In the genomic region with DNA sequence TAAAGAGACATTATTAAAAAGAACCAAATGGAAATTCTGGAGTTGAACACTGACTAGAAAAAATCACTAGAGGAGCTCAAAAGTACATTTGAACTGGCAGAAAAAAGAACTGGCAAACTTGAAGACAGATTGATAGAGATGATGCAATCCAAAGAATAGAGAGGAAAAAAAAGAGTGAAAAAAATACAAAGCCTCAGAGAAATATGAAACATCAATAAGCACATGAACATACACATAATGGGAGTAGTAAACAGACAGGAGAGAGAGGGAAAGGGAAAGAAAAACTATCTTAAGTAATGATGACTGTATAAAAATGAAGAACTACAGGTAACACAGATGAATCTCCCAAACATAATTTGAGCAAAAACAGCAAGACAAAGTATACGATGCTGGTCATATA, we compare ENCODE assay signal across 1 cellular context.
A peak's percentile ranks its signal among the peaks of the same experiment; 100 is the strongest.
TF ChIP-seq lines count a peak whose summit lies in the region.

No MANE protein-coding gene starts in this region.

TF ChIP-seq in K562, 482 proteins besides CTCF, POLR2A, EP300 and RAD21 (continued from another document):
- TF ChIP-seq BRD9 (IDR thresholded peaks at IDR 0.05; ENCODE audit: low read depth, partially characterized antibody) (peak; percentile 41), ZNF239 (CRISPR knock-in tag; IDR thresholded peaks at IDR 0.05) (no peak), ZNF324 (CRISPR knock-in tag; IDR thresholded peaks at IDR 0.05) (no peak), KAT7 (CRISPR knock-in tag; IDR thresholded peaks at IDR 0.05; ENCODE audit: borderline replicate concordance) (no peak), ZC3H8 (IDR thresholded peaks at IDR 0.05) (no peak), SMARCC2 (IDR thresholded peaks at IDR 0.05; ENCODE audit: low read depth) (no peak), ZNF79 (CRISPR knock-in tag; IDR thresholded peaks at IDR 0.05; ENCODE audit: low read depth) (no peak), NONO (IDR thresholded peaks at IDR 0.05; ENCODE audit: low read depth in 2 of 2, low read length in 1 of 2) (no peak), SIX5 (IDR thresholded peaks at IDR 0.05; ENCODE audit: borderline replicate concordance in 1 of 2, insufficient read depth in 1 of 2, low read depth in 1 of 2, low read length in 2 of 2) (no peak), TAL1 (IDR thresholded peaks at IDR 0.05) (no peak), KDM2B (CRISPR knock-in tag; IDR thresholded peaks at IDR 0.05) (no peak), CREBBP (IDR thresholded peaks at IDR 0.05; ENCODE audit: low read depth, low read length) (no peak), NCOA1 (IDR thresholded peaks at IDR 0.05; ENCODE audit: low read depth) (0 out of 2 replicates have a peak, but pooled peaks have one; percentile 27), ZNF76 (CRISPR knock-in tag; IDR thresholded peaks at IDR 0.05; ENCODE audit: borderline replicate concordance) (no peak), TAF7 (tag; IDR thresholded peaks at IDR 0.05) (no peak), MYNN (IDR thresholded peaks at IDR 0.05) (no peak), MYNN (CRISPR knock-in tag; IDR thresholded peaks at IDR 0.05) (no peak), ZNF436 (CRISPR knock-in tag; IDR thresholded peaks at IDR 0.05) (no peak), MECOM (CRISPR knock-in tag; IDR thresholded peaks at IDR 0.05) (no peak), L3MBTL2 (IDR thresholded peaks at IDR 0.05) (no peak), SUPT5H (IDR thresholded peaks at IDR 0.05) (no peak), C11orf30 (IDR thresholded peaks at IDR 0.05; ENCODE audit: low read depth) (peak; percentile 39; the same call in 1 of the 2 replicates), NR2C1 (IDR thresholded peaks at IDR 0.05) (no peak), NR2C1 (tag; IDR thresholded peaks at IDR 0.05) (no peak), ZNF778 (CRISPR knock-in tag; IDR thresholded peaks at IDR 0.05) (no peak), SRSF7 (optimal IDR thresholded peaks at IDR 0.05; ENCODE audit: low read depth, low read length) (no peak), ZNF764 (CRISPR knock-in tag; IDR thresholded peaks at IDR 0.05; ENCODE audit: low read depth) (no peak), NR2C2 (CRISPR knock-in tag; IDR thresholded peaks at IDR 0.05) (no peak), NR2C2 (tag; IDR thresholded peaks at IDR 0.05) (no peak), CEBPB (tag; IDR thresholded peaks at IDR 0.05) (peak; percentile 89), EP400 (IDR thresholded peaks at IDR 0.05) (peak; percentile 37; the same call in 1 of the 2 replicates), MTA1 (IDR thresholded peaks at IDR 0.05; ENCODE audit: borderline replicate concordance) (peak; percentile 31; the same call in 1 of the 2 replicates), ETV6 (IDR thresholded peaks at IDR 0.05; ENCODE audit: borderline replicate concordance in 1 of 2, low read depth in 2 of 2, low read length in 1 of 2) (no peak), ETV6 (CRISPR knock-in tag; IDR thresholded peaks at IDR 0.05; ENCODE audit: borderline replicate concordance) (no peak)
- TF ChIP-seq, protein P1, sequence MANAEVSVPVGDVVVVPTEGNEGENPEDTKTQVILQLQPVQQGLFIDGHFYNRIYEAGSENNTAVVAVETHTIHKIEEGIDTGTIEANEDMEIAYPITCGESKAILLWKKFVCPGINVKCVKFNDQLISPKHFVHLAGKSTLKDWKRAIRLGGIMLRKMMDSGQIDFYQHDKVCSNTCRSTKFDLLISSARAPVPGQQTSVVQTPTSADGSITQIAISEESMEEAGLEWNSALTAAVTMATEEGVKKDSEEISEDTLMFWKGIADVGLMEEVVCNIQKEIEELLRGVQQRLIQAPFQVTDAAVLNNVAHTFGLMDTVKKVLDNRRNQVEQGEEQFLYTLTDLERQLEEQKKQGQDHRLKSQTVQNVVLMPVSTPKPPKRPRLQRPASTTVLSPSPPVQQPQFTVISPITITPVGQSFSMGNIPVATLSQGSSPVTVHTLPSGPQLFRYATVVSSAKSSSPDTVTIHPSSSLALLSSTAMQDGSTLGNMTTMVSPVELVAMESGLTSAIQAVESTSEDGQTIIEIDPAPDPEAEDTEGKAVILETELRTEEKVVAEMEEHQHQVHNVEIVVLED (CRISPR knock-in tag; IDR thresholded peaks at IDR 0.05) = no peak
- TF ChIP-seq, protein P2, sequence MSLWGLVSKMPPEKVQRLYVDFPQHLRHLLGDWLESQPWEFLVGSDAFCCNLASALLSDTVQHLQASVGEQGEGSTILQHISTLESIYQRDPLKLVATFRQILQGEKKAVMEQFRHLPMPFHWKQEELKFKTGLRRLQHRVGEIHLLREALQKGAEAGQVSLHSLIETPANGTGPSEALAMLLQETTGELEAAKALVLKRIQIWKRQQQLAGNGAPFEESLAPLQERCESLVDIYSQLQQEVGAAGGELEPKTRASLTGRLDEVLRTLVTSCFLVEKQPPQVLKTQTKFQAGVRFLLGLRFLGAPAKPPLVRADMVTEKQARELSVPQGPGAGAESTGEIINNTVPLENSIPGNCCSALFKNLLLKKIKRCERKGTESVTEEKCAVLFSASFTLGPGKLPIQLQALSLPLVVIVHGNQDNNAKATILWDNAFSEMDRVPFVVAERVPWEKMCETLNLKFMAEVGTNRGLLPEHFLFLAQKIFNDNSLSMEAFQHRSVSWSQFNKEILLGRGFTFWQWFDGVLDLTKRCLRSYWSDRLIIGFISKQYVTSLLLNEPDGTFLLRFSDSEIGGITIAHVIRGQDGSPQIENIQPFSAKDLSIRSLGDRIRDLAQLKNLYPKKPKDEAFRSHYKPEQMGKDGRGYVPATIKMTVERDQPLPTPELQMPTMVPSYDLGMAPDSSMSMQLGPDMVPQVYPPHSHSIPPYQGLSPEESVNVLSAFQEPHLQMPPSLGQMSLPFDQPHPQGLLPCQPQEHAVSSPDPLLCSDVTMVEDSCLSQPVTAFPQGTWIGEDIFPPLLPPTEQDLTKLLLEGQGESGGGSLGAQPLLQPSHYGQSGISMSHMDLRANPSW (CRISPR knock-in tag; IDR thresholded peaks at IDR 0.05) = no peak
- TF ChIP-seq, protein P3, sequence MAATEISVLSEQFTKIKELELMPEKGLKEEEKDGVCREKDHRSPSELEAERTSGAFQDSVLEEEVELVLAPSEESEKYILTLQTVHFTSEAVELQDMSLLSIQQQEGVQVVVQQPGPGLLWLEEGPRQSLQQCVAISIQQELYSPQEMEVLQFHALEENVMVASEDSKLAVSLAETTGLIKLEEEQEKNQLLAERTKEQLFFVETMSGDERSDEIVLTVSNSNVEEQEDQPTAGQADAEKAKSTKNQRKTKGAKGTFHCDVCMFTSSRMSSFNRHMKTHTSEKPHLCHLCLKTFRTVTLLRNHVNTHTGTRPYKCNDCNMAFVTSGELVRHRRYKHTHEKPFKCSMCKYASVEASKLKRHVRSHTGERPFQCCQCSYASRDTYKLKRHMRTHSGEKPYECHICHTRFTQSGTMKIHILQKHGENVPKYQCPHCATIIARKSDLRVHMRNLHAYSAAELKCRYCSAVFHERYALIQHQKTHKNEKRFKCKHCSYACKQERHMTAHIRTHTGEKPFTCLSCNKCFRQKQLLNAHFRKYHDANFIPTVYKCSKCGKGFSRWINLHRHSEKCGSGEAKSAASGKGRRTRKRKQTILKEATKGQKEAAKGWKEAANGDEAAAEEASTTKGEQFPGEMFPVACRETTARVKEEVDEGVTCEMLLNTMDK (IDR thresholded peaks at IDR 0.05; ENCODE audit: borderline replicate concordance, insufficient read depth, low read depth, low read length, poor library complexity, severe bottlenecking) = no peak
- TF ChIP-seq, protein P4, sequence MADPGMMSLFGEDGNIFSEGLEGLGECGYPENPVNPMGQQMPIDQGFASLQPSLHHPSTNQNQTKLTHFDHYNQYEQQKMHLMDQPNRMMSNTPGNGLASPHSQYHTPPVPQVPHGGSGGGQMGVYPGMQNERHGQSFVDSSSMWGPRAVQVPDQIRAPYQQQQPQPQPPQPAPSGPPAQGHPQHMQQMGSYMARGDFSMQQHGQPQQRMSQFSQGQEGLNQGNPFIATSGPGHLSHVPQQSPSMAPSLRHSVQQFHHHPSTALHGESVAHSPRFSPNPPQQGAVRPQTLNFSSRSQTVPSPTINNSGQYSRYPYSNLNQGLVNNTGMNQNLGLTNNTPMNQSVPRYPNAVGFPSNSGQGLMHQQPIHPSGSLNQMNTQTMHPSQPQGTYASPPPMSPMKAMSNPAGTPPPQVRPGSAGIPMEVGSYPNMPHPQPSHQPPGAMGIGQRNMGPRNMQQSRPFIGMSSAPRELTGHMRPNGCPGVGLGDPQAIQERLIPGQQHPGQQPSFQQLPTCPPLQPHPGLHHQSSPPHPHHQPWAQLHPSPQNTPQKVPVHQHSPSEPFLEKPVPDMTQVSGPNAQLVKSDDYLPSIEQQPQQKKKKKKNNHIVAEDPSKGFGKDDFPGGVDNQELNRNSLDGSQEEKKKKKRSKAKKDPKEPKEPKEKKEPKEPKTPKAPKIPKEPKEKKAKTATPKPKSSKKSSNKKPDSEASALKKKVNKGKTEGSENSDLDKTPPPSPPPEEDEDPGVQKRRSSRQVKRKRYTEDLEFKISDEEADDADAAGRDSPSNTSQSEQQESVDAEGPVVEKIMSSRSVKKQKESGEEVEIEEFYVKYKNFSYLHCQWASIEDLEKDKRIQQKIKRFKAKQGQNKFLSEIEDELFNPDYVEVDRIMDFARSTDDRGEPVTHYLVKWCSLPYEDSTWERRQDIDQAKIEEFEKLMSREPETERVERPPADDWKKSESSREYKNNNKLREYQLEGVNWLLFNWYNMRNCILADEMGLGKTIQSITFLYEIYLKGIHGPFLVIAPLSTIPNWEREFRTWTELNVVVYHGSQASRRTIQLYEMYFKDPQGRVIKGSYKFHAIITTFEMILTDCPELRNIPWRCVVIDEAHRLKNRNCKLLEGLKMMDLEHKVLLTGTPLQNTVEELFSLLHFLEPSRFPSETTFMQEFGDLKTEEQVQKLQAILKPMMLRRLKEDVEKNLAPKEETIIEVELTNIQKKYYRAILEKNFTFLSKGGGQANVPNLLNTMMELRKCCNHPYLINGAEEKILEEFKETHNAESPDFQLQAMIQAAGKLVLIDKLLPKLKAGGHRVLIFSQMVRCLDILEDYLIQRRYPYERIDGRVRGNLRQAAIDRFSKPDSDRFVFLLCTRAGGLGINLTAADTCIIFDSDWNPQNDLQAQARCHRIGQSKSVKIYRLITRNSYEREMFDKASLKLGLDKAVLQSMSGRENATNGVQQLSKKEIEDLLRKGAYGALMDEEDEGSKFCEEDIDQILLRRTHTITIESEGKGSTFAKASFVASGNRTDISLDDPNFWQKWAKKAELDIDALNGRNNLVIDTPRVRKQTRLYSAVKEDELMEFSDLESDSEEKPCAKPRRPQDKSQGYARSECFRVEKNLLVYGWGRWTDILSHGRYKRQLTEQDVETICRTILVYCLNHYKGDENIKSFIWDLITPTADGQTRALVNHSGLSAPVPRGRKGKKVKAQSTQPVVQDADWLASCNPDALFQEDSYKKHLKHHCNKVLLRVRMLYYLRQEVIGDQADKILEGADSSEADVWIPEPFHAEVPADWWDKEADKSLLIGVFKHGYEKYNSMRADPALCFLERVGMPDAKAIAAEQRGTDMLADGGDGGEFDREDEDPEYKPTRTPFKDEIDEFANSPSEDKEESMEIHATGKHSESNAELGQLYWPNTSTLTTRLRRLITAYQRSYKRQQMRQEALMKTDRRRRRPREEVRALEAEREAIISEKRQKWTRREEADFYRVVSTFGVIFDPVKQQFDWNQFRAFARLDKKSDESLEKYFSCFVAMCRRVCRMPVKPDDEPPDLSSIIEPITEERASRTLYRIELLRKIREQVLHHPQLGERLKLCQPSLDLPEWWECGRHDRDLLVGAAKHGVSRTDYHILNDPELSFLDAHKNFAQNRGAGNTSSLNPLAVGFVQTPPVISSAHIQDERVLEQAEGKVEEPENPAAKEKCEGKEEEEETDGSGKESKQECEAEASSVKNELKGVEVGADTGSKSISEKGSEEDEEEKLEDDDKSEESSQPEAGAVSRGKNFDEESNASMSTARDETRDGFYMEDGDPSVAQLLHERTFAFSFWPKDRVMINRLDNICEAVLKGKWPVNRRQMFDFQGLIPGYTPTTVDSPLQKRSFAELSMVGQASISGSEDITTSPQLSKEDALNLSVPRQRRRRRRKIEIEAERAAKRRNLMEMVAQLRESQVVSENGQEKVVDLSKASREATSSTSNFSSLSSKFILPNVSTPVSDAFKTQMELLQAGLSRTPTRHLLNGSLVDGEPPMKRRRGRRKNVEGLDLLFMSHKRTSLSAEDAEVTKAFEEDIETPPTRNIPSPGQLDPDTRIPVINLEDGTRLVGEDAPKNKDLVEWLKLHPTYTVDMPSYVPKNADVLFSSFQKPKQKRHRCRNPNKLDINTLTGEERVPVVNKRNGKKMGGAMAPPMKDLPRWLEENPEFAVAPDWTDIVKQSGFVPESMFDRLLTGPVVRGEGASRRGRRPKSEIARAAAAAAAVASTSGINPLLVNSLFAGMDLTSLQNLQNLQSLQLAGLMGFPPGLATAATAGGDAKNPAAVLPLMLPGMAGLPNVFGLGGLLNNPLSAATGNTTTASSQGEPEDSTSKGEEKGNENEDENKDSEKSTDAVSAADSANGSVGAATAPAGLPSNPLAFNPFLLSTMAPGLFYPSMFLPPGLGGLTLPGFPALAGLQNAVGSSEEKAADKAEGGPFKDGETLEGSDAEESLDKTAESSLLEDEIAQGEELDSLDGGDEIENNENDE (IDR thresholded peaks at IDR 0.05; ENCODE audit: low read depth, low read length) = no peak
- TF ChIP-seq, protein P5, sequence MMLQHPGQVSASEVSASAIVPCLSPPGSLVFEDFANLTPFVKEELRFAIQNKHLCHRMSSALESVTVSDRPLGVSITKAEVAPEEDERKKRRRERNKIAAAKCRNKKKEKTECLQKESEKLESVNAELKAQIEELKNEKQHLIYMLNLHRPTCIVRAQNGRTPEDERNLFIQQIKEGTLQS (IDR thresholded peaks at IDR 0.05) = peak; percentile 97
- TF ChIP-seq, protein P5 (CRISPR knock-in tag; conservative IDR thresholded peaks at IDR 0.05) = no peak
TF ChIP-seq in K562: peak in this region for 27.
